In the genomic region with DNA sequence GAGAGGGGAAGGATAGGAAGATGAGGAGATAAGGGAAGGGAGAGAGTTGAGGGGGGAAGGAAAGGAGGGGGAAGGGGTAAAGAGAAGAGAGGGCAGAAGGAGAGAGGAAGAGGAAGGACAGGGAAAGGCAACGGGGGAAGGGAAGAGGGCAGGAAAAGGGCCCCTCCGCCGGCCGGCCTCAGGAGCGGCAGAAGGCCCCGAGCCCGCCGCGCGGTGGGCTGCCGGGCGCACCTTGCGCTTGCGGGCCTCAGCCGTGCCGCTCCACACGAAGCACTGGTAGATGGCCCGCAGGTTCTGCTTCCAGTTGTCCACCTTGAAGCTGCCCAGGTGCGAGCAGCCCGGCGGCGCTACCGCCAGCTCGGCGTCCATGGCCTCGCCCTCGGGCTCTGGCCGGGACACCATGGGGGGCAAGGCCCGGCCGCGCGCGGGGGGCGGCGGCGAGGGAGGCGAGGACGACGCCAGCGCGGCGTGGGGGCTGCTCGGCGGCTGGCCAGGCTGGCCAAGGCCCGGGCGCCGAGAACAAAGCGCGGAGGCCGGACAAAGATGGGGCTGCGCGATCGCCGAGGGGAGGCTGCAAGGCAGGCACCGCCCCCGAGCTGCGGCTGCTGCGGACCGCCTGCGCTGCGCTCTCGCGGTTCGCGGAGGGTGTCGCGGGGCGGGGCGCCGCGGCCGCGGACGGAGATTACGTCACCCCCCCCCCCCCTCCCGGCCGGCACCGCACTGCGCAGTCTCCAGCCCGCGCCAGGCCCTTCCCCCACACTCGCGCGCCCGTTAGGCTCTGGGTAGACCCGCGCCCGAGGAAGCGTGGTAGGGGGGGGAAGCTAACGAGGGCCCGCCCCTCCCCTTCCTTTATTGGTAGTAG, we compare ENCODE assay signal across 1 cellular context.
TF ChIP-seq lines count a peak whose summit lies in the region.

A gene (minus strand): TSS at position 578 of the 862 bp plus-strand sequence. CDS start 176 bp downstream, at position 402.

TF ChIP-seq in SK-N-SH, 30 proteins besides CTCF, POLR2A, EP300 and RAD21 (continued from another document):
- TF ChIP-seq, protein P1, sequence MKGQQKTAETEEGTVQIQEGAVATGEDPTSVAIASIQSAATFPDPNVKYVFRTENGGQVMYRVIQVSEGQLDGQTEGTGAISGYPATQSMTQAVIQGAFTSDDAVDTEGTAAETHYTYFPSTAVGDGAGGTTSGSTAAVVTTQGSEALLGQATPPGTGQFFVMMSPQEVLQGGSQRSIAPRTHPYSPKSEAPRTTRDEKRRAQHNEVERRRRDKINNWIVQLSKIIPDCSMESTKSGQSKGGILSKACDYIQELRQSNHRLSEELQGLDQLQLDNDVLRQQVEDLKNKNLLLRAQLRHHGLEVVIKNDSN (IDR thresholded peaks at IDR 0.05; ENCODE audit: borderline replicate concordance, low read depth): no peak
- TF ChIP-seq FOXJ3 (CRISPR knock-in tag; IDR thresholded peaks at IDR 0.05) (no peak), GATA2 (CRISPR knock-in tag; IDR thresholded peaks at IDR 0.05) (peak; percentile 4; the same call in 1 of the 2 replicates), MXI1 (IDR thresholded peaks at IDR 0.05; ENCODE audit: low read depth, low read length) (peak; percentile 16; the same call in 1 of the 2 replicates), NFIC (IDR thresholded peaks at IDR 0.05; ENCODE audit: borderline replicate concordance) (peak; percentile 61), NRF1 (IDR thresholded peaks at IDR 0.05; ENCODE audit: low read depth, low read length) (peak; percentile 75), JUND (IDR thresholded peaks at IDR 0.05) (no peak), FOSL2 (IDR thresholded peaks at IDR 0.05; ENCODE audit: borderline replicate concordance, low read depth) (no peak), POLR2AphosphoS5 (IDR thresholded peaks at IDR 0.05; ENCODE audit: low read depth, low read length) (peak; percentile 76; the same call in 1 of the 2 replicates)
- TF ChIP-seq, protein P2, sequence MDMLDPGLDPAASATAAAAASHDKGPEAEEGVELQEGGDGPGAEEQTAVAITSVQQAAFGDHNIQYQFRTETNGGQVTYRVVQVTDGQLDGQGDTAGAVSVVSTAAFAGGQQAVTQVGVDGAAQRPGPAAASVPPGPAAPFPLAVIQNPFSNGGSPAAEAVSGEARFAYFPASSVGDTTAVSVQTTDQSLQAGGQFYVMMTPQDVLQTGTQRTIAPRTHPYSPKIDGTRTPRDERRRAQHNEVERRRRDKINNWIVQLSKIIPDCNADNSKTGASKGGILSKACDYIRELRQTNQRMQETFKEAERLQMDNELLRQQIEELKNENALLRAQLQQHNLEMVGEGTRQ (IDR thresholded peaks at IDR 0.05; ENCODE audit: borderline replicate concordance, low read depth, low read length): no peak
